ENCODE assay signal across 11 cellular contexts in genomic region chr1:109902204-109902985, GRCh38.
"Had no signal": no experiment of that assay in that cellular context is flagged by ENCODE, and none has a peak within 500 bp of the region (broad histone marks: within the 10 kb centered on the region; RNA-seq: fewer than 3 reads in every experiment).

No MANE protein-coding gene starts in this region.

- H3K4me3 ChIP-seq: esophagus squamous epithelium, lung, mucosa of descending colon, tibial nerve had no signal

- H3K9me3 ChIP-seq: esophagus squamous epithelium, mucosa of descending colon, tibial nerve had no signal

- ATAC-seq: naive thymus-derived CD8-positive, alpha-beta T cell; right cardiac atrium; stimulated activated naive B cell treated with anti-CD40 and anti-IgM and Interleukin-4, amounts not matched to agents 10 μg/mL and 1 μg/mL and 100 μg/mL, for 72 hours had no signal

- H3K27me3 ChIP-seq: esophagus squamous epithelium, tibial nerve had no signal

- H3K27ac ChIP-seq: esophagus squamous epithelium, tibial nerve had no signal

- H3K36me3 ChIP-seq: esophagus squamous epithelium, tibial nerve had no signal

- DNase-seq: activated effector memory CD4-positive, alpha-beta T cell treated with Interleukin-2 at 50 U/mL for 16 hours; activated T-cell treated with anti-CD3 and anti-CD28 coated beads, Interleukin-2, amount 50 U/mL, for 1 hour; esophagus squamous epithelium; glutamatergic neuron; naive thymus-derived CD8-positive, alpha-beta T cell; right cardiac atrium; stimulated activated naive B cell treated with anti-CD40 and anti-IgM and Interleukin-4, amounts not matched to agents 10 μg/mL and 1 μg/mL and 100 μg/mL, for 72 hours; T-helper 2 cell had no signal
